1 cellular context compared by ENCODE assay signal in the genomic region with DNA sequence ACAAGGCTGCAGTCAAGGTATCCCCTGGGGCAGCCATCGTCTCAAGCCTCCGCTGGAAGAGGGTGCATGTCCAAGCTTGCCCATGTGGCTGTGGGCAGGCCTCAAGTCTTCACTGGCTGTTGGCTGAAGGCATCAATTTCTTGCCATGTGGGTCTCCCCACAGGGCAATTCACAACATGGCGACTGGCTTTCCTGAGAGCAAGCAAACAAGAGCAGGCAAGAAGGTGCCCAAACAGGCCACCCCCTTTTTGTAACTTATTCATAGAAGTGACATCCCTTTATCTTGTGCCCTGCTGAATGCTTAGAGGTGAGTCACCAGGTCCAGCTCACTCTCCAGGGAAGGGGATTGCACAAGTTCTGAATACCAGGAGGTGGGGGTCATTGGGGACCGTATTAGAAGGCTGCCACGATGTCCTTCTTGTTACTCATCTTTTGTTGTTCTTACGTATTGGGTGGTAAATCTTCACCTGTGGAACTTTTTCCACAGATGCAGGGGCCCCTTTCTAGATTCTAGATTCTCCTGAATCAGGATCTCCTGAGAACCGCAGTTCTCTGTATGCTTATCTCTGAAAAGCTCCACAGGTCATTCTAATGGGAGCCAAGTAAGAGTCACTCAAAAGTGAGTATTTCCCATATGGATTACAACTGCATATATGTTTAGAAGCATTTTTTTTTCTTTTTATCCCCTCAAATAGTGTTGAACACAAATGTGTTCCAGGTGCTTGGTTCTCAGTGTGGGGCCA.
TF ChIP-seq lines count a peak whose summit lies in the region.

No MANE protein-coding gene starts in this region.

TF ChIP-seq in liver, 16 proteins besides CTCF, POLR2A, EP300 and RAD21:
- no peak for TF ChIP-seq TAF1 (conservative IDR thresholded peaks at IDR 0.05)
- no peak for TF ChIP-seq YY1 (IDR thresholded peaks at IDR 0.05)
- peak; percentile 82 for TF ChIP-seq ATF3 (IDR thresholded peaks at IDR 0.05)
- TF ChIP-seq RXRA (IDR thresholded peaks at IDR 0.05): peak in 1 of 2 donors; percentile 64
- TF ChIP-seq EGR1 (IDR thresholded peaks at IDR 0.05; ENCODE audit: low read depth in 2 of 2): no peak
- peak; percentile 28 for TF ChIP-seq NR2F2 (IDR thresholded peaks at IDR 0.05)
- TF ChIP-seq, protein P1, sequence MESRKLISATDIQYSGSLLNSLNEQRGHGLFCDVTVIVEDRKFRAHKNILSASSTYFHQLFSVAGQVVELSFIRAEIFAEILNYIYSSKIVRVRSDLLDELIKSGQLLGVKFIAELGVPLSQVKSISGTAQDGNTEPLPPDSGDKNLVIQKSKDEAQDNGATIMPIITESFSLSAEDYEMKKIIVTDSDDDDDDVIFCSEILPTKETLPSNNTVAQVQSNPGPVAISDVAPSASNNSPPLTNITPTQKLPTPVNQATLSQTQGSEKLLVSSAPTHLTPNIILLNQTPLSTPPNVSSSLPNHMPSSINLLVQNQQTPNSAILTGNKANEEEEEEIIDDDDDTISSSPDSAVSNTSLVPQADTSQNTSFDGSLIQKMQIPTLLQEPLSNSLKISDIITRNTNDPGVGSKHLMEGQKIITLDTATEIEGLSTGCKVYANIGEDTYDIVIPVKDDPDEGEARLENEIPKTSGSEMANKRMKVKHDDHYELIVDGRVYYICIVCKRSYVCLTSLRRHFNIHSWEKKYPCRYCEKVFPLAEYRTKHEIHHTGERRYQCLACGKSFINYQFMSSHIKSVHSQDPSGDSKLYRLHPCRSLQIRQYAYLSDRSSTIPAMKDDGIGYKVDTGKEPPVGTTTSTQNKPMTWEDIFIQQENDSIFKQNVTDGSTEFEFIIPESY (IDR thresholded peaks at IDR 0.05): no peak
- no peak for TF ChIP-seq SP1 (IDR thresholded peaks at IDR 0.05)
- TF ChIP-seq JUND (IDR thresholded peaks at IDR 0.05): peak; percentile 91 to 96
- peak; percentile 43 to 61 for TF ChIP-seq HNF4A (conservative IDR thresholded peaks at IDR 0.05)
